Comparison of ENCODE assay signal across 8 cellular contexts in the genomic region with DNA sequence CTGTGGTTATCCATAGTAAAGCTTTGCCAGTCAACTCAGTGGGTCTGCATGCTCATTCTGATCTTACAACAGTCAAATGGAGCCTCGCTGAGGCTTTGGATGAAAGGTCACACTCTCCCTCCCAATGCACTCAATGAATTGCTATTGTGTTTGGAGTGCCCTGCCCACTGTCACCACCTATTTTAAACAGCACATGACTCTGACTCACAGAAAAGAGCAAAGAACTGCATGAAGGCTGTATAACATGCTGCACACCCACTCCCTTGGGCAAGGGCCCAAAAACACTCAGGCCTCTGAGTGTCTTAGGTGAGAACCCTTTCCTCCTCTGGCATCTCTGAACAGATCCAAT.
DNase-seq lines count a peak whose midpoint lies in the region; ATAC-seq and TF ChIP-seq lines count a peak whose summit lies in the region.

No MANE protein-coding gene starts in this region.

- no peak overlapping the region for H3K4me3 ChIP-seq in ACC112 (ENCODE audit: low read depth, low read length)
- H3K4me3 ChIP-seq in GM23338: no peak overlapping the region
- no peak overlapping the region for H3K4me3 ChIP-seq in coronary artery

- no peak for TF ChIP-seq CTCF in GM23338 (conservative IDR thresholded peaks at IDR 0.05; ENCODE audit: low read depth in 2 of 2)
- TF ChIP-seq CTCF in coronary artery (IDR thresholded peaks at IDR 0.05): no peak
- no peak for TF ChIP-seq CTCF in endothelial cell (IDR thresholded peaks at IDR 0.05; ENCODE audit: unreplicated experiment)

- H3K27ac ChIP-seq in ACC112 (ENCODE audit: low read depth, low read length) (peak overlapping the region; percentile 78), GM23338 (ENCODE audit: low read depth) (no peak overlapping the region), coronary artery (no peak overlapping the region)

- ATAC-seq in GM23338: no peak
- no peak for ATAC-seq in HG03175 (IDR thresholded peaks at IDR 0.05; ENCODE audit: unreplicated experiment)

- H3K36me3 ChIP-seq in ACC112 (ENCODE audit: insufficient read depth, low read length): no peaks in the 10 kb centered on the region
- no peaks in the 10 kb centered on the region for H3K36me3 ChIP-seq in GM23338 (ENCODE audit: insufficient read depth)

- H3K79me2 ChIP-seq in ACC112 (ENCODE audit: control insufficient read depth, insufficient read depth, low read length, unreplicated experiment): no peaks in the 10 kb centered on the region
- H3K79me2 ChIP-seq in GM23338 (replicated peaks; ENCODE audit: insufficient read depth): no peaks in the 10 kb centered on the region

- no peaks in the 10 kb centered on the region for H3F3A ChIP-seq in GM23338 (replicated peaks; ENCODE audit: low read depth)

- H3K27me3 ChIP-seq in ACC112 (ENCODE audit: insufficient read depth, low read length): no peaks in the 10 kb centered on the region
- H3K27me3 ChIP-seq in GM23338 (ENCODE audit: insufficient read depth): no peaks in the 10 kb centered on the region

- H3K4me1 Mint-ChIP-seq in GM23338 (no peaks in the 10 kb centered on the region), endothelial cell (ENCODE audit: unreplicated experiment) (peaks cover 4% of the 10 kb centered on the region)

- H2AFZ ChIP-seq in ACC112 (ENCODE audit: low read length, unreplicated experiment): no peak overlapping the region
- H2AFZ ChIP-seq in GM23338: 0 out of 2 replicates have a peak overlapping the region, but pooled peaks have one; percentile 52

- no peak overlapping the region for H3K4me2 ChIP-seq in GM23338

- H3K9me3 Mint-ChIP-seq in GM23338 (no peaks in the 10 kb centered on the region; the same call in 2 of the 3 replicates), endothelial cell (ENCODE audit: unreplicated experiment) (no peaks in the 10 kb centered on the region)

- no peaks in the 10 kb centered on the region for H3K36me3 Mint-ChIP-seq in GM23338 (ENCODE audit: low read depth)
- H3K36me3 Mint-ChIP-seq in endothelial cell (ENCODE audit: low read depth, unreplicated experiment): no peaks in the 10 kb centered on the region

- no peak overlapping the region for H3K27ac Mint-ChIP-seq in GM23338
- H3K27ac Mint-ChIP-seq in endothelial cell (ENCODE audit: unreplicated experiment): no peak overlapping the region

- 0 out of 2 replicates have a peak, but pooled peaks cover 3% of the 10 kb centered on the region for H3K9me2 ChIP-seq in GM23338 (ENCODE audit: insufficient read depth)

- DNase-seq in GM23338 (ENCODE audit: low spot score) (no peak), SHP77 treated with DMSO at 0.1 percent for 48 hours (lab: John Stamatoyannopoulos, UW) (peak; percentile 14), islet precursor cell (peak; percentile 69), coronary artery (ENCODE audit: low spot score) (no peak), endothelial cell (ENCODE audit: low spot score) (no peak), NCI-H1092 (lab: John Stamatoyannopoulos, UW) (no peak)

- H3K4me1 ChIP-seq in ACC112 (ENCODE audit: control insufficient read depth, insufficient read depth, low read length, unreplicated experiment) (peaks cover 50% of the 10 kb centered on the region), GM23338 (ENCODE audit: insufficient read depth) (no peaks in the 10 kb centered on the region)

- no peaks in the 10 kb centered on the region for H4K20me1 ChIP-seq in GM23338 (replicated peaks; ENCODE audit: insufficient read depth)

- H3K4me3 Mint-ChIP-seq in GM23338 (no peak overlapping the region), endothelial cell (ENCODE audit: unreplicated experiment) (no peak overlapping the region)

- H3K27me3 Mint-ChIP-seq in GM23338 (ENCODE audit: insufficient read depth, low read depth, poor library complexity): no peaks in the 10 kb centered on the region
- H3K27me3 Mint-ChIP-seq in endothelial cell (ENCODE audit: unreplicated experiment): no peaks in the 10 kb centered on the region

TF ChIP-seq in GM23338, 12 proteins besides CTCF, POLR2A, EP300 and RAD21 (continues in another document):
- TF ChIP-seq ETS1 (IDR thresholded peaks at IDR 0.05): no peak
- no peak for TF ChIP-seq EZH2phosphoT487 (IDR thresholded peaks at IDR 0.05; ENCODE audit: unreplicated experiment)
- TF ChIP-seq ZNF331 (CRISPR knock-in tag; IDR thresholded peaks at IDR 0.05; ENCODE audit: low read depth): no peak
- TF ChIP-seq REST (IDR thresholded peaks at IDR 0.05; ENCODE audit: unreplicated experiment): no peak
- TF ChIP-seq POLR2AphosphoS5 (IDR thresholded peaks at IDR 0.05; ENCODE audit: low read depth): no peak
- no peak for TF ChIP-seq ZNF114 (CRISPR knock-in tag; IDR thresholded peaks at IDR 0.05)
- TF ChIP-seq CREB1 (CRISPR knock-in tag; IDR thresholded peaks at IDR 0.05; ENCODE audit: low read depth): no peak
- TF ChIP-seq EZH2 (IDR thresholded peaks at IDR 0.05; ENCODE audit: low read depth, unreplicated experiment): no peak
- TF ChIP-seq JUNB (IDR thresholded peaks at IDR 0.05; ENCODE audit: unreplicated experiment): no peak

Comparison
In these comparisons a context has a peak if more than half of its experiments do, and no peak if none do; other contexts are left out.
1. DNase-seq: peak in SHP77 treated with DMSO at 0.1 percent for 48 hours (single experiment) and islet precursor cell (single experiment); none in GM23338 (single experiment), coronary artery (single experiment), endothelial cell (single experiment) and NCI-H1092 (single experiment).